In genomic region chr10:19772958-19773357, GRCh38 we compare ENCODE assay signal across 1 cellular context.
TF ChIP-seq lines count a peak whose summit lies in the region.

No MANE protein-coding gene starts in this region.

TF ChIP-seq in HepG2, 621 proteins besides CTCF, POLR2A, EP300 and RAD21 (continued from another document):
- TF ChIP-seq ZBTB40 (IDR thresholded peaks at IDR 0.05) = no peak
- TF ChIP-seq ZBTB40 (CRISPR knock-in tag; IDR thresholded peaks at IDR 0.05) = no peak
- TF ChIP-seq, protein P1, sequence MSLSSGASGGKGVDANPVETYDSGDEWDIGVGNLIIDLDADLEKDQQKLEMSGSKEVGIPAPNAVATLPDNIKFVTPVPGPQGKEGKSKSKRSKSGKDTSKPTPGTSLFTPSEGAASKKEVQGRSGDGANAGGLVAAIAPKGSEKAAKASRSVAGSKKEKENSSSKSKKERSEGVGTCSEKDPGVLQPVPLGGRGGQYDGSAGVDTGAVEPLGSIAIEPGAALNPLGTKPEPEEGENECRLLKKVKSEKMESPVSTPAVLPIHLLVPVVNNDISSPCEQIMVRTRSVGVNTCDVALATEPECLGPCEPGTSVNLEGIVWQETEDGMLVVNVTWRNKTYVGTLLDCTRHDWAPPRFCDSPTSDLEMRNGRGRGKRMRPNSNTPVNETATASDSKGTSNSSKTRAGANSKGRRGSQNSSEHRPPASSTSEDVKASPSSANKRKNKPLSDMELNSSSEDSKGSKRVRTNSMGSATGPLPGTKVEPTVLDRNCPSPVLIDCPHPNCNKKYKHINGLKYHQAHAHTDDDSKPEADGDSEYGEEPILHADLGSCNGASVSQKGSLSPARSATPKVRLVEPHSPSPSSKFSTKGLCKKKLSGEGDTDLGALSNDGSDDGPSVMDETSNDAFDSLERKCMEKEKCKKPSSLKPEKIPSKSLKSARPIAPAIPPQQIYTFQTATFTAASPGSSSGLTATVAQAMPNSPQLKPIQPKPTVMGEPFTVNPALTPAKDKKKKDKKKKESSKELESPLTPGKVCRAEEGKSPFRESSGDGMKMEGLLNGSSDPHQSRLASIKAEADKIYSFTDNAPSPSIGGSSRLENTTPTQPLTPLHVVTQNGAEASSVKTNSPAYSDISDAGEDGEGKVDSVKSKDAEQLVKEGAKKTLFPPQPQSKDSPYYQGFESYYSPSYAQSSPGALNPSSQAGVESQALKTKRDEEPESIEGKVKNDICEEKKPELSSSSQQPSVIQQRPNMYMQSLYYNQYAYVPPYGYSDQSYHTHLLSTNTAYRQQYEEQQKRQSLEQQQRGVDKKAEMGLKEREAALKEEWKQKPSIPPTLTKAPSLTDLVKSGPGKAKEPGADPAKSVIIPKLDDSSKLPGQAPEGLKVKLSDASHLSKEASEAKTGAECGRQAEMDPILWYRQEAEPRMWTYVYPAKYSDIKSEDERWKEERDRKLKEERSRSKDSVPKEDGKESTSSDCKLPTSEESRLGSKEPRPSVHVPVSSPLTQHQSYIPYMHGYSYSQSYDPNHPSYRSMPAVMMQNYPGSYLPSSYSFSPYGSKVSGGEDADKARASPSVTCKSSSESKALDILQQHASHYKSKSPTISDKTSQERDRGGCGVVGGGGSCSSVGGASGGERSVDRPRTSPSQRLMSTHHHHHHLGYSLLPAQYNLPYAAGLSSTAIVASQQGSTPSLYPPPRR (CRISPR knock-in tag; IDR thresholded peaks at IDR 0.05; ENCODE audit: borderline replicate concordance) = no peak
- no peak for TF ChIP-seq ZFYVE20 (CRISPR knock-in tag; IDR thresholded peaks at IDR 0.05; ENCODE audit: borderline replicate concordance, low read depth)
- no peak for TF ChIP-seq NFIB (CRISPR knock-in tag; IDR thresholded peaks at IDR 0.05; ENCODE audit: borderline replicate concordance)
- no peak for TF ChIP-seq ZNF3 (CRISPR knock-in tag; IDR thresholded peaks at IDR 0.05)
- TF ChIP-seq, protein P2, sequence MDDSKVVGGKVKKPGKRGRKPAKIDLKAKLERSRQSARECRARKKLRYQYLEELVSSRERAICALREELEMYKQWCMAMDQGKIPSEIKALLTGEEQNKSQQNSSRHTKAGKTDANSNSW (CRISPR knock-in tag; IDR thresholded peaks at IDR 0.05; ENCODE audit: borderline replicate concordance) = no peak
- no peak for TF ChIP-seq MAFF (IDR thresholded peaks at IDR 0.05; ENCODE audit: low read depth, low read length)
- TF ChIP-seq TRIM22 (IDR thresholded peaks at IDR 0.05) = no peak
- TF ChIP-seq ZNF816 (CRISPR knock-in tag; IDR thresholded peaks at IDR 0.05; ENCODE audit: borderline replicate concordance) = no peak
- TF ChIP-seq HMG20B (CRISPR knock-in tag; conservative IDR thresholded peaks at IDR 0.05) = no peak
- TF ChIP-seq, protein P3, sequence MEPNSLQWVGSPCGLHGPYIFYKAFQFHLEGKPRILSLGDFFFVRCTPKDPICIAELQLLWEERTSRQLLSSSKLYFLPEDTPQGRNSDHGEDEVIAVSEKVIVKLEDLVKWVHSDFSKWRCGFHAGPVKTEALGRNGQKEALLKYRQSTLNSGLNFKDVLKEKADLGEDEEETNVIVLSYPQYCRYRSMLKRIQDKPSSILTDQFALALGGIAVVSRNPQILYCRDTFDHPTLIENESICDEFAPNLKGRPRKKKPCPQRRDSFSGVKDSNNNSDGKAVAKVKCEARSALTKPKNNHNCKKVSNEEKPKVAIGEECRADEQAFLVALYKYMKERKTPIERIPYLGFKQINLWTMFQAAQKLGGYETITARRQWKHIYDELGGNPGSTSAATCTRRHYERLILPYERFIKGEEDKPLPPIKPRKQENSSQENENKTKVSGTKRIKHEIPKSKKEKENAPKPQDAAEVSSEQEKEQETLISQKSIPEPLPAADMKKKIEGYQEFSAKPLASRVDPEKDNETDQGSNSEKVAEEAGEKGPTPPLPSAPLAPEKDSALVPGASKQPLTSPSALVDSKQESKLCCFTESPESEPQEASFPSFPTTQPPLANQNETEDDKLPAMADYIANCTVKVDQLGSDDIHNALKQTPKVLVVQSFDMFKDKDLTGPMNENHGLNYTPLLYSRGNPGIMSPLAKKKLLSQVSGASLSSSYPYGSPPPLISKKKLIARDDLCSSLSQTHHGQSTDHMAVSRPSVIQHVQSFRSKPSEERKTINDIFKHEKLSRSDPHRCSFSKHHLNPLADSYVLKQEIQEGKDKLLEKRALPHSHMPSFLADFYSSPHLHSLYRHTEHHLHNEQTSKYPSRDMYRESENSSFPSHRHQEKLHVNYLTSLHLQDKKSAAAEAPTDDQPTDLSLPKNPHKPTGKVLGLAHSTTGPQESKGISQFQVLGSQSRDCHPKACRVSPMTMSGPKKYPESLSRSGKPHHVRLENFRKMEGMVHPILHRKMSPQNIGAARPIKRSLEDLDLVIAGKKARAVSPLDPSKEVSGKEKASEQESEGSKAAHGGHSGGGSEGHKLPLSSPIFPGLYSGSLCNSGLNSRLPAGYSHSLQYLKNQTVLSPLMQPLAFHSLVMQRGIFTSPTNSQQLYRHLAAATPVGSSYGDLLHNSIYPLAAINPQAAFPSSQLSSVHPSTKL (CRISPR knock-in tag; IDR thresholded peaks at IDR 0.05) = no peak
- TF ChIP-seq, protein P4, sequence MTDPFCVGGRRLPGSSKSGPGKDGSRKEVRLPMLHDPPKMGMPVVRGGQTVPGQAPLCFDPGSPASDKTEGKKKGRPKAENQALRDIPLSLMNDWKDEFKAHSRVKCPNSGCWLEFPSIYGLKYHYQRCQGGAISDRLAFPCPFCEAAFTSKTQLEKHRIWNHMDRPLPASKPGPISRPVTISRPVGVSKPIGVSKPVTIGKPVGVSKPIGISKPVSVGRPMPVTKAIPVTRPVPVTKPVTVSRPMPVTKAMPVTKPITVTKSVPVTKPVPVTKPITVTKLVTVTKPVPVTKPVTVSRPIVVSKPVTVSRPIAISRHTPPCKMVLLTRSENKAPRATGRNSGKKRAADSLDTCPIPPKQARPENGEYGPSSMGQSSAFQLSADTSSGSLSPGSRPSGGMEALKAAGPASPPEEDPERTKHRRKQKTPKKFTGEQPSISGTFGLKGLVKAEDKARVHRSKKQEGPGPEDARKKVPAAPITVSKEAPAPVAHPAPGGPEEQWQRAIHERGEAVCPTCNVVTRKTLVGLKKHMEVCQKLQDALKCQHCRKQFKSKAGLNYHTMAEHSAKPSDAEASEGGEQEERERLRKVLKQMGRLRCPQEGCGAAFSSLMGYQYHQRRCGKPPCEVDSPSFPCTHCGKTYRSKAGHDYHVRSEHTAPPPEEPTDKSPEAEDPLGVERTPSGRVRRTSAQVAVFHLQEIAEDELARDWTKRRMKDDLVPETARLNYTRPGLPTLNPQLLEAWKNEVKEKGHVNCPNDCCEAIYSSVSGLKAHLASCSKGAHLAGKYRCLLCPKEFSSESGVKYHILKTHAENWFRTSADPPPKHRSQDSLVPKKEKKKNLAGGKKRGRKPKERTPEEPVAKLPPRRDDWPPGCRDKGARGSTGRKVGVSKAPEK (CRISPR knock-in tag; IDR thresholded peaks at IDR 0.05; ENCODE audit: borderline replicate concordance) = no peak
- no peak for TF ChIP-seq ZNF552 (CRISPR knock-in tag; IDR thresholded peaks at IDR 0.05; ENCODE audit: borderline replicate concordance)
- no peak for TF ChIP-seq ZMYM2 (CRISPR knock-in tag; IDR thresholded peaks at IDR 0.05)
- no peak for TF ChIP-seq ZNF616 (CRISPR knock-in tag; IDR thresholded peaks at IDR 0.05; ENCODE audit: low read depth)
- TF ChIP-seq ZNF550 (CRISPR knock-in tag; IDR thresholded peaks at IDR 0.05; ENCODE audit: borderline replicate concordance) = no peak
- no peak for TF ChIP-seq MLX (CRISPR knock-in tag; IDR thresholded peaks at IDR 0.05)
- TF ChIP-seq THAP11 (CRISPR knock-in tag; IDR thresholded peaks at IDR 0.05) = no peak
TF ChIP-seq in HepG2: peak in this region for 0.
